ENCODE assay signal across 30 cellular contexts in the genomic region with DNA sequence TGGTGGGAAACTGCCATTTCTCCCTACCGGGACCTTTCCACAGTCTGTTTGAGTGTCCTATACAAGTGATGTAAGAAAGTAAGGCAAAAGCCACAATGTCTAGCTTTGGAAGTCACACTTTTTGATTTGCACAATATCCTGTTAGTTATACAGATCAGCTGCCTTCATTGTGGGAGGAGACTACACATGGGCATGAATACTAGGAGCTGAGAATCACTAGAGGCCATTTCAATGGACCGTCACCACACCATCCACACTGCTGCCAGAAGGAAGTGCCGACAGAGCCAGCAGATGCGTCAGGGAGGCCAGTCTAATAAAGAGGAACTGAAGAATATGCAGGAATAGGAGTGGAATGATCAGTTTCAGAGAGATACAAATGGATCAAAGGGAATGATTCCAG.
DNase-seq lines count a peak whose midpoint lies in the region; ATAC-seq and TF ChIP-seq lines count a peak whose summit lies in the region.
"Had no signal": no experiment of that assay in that cellular context is flagged by ENCODE, and none has a peak within 500 bp of the region (broad histone marks: within the 10 kb centered on the region; RNA-seq: fewer than 3 reads in every experiment).

No MANE protein-coding gene starts in this region.

- H3K4me1 Mint-ChIP-seq in activated CD4-positive, alpha-beta T cell treated with anti-CD3 and anti-CD28 coated beads for 36 hours, result no peaks in the 10 kb centered on the region
- H3K4me1 Mint-ChIP-seq: immature natural killer cell; stimulated activated naive CD8-positive, alpha-beta T cell treated with anti-CD3 and anti-CD28 coated beads, Interleukin-15, amount 100 ng/mL, for 72 hours; T-helper 17 cell had no signal

- no peaks in the 10 kb centered on the region for H4K20me1 ChIP-seq in GM23248 (ENCODE audit: insufficient read depth)

- peak overlapping the region; percentile 21; the same call in 1 of the 2 replicates for H2AFZ ChIP-seq in GM23248

- peak overlapping the region; percentile 90 for H3K27ac ChIP-seq in GM23248
- H3K27ac ChIP-seq in effector memory CD4-positive, alpha-beta T cell (ENCODE audit: insufficient read depth, low read length, poor library complexity, severe bottlenecking), result no peak overlapping the region
- H3K27ac ChIP-seq: colonic mucosa, left ventricle myocardium inferior, right lobe of liver, RWPE1, tibial nerve had no signal

- TF ChIP-seq CTCF in fibroblast of mammary gland (conservative IDR thresholded peaks at IDR 0.05; ENCODE audit: control insufficient read depth, insufficient read depth, low read depth, low read length), result no peak

- 55 to 58% methylated on average over 4 of the region's 4 CpGs for WGBS in GM23248 (ENCODE audit: low coverage in 1 of 2, low lambda C conversion rate in 2 of 2, missing lambda C conversion rate in 2 of 2), 2 experiments

- in situ Hi-C loops in GM23248 (cut with MboI), result no loop called here
- in situ Hi-C loops in SK-MEL-5 (cut with HindIII; ENCODE audit: low pct_unique_long_range_greater_than_20kb, low sequenced_read_pairs), result no loop called here

- peaks cover 9% of the 10 kb centered on the region for H3K27me3 Mint-ChIP-seq in activated CD4-positive, alpha-beta T cell treated with anti-CD3 and anti-CD28 coated beads for 36 hours

- H3K9me3 Mint-ChIP-seq in activated CD4-positive, alpha-beta T cell treated with anti-CD3 and anti-CD28 coated beads for 36 hours (ENCODE audit: low read depth), result no peaks in the 10 kb centered on the region
- H3K9me3 Mint-ChIP-seq: activated T-cell treated with anti-CD3 and anti-CD28 coated beads, Interleukin-2, amount 50 U/mL, for 4 hours; CD8-positive, alpha-beta T cell; stimulated activated naive CD8-positive, alpha-beta T cell treated with anti-CD3 and anti-CD28 coated beads, Interleukin-15, amount 100 ng/mL, for 72 hours had no signal

- peak; percentile 42 for ATAC-seq in sciatic nerve
- no peak for ATAC-seq in GM21526 (IDR thresholded peaks at IDR 0.05; ENCODE audit: low FRiP score, unreplicated experiment)
- ATAC-seq in activated CD4-positive, alpha-beta T cell treated with anti-CD3 and anti-CD28 coated beads for 36 hours, result no peak
- ATAC-seq: activated T-cell treated with anti-CD3 and anti-CD28 coated beads, Interleukin-2, amount 50 U/mL, for 4 hours; CD8-positive, alpha-beta T cell; mucosa of descending colon; stimulated activated naive CD8-positive, alpha-beta T cell treated with anti-CD3 and anti-CD28 coated beads, Interleukin-15, amount 100 ng/mL, for 72 hours; T-helper 17 cell had no signal

- intact Hi-C loops in sciatic nerve (cut with DNase I), result no loop called here
- intact Hi-C loops in activated CD4-positive, alpha-beta T cell treated with anti-CD3 and anti-CD28 coated beads for 36 hours (cut with DNase I, micrococcal nuclease), result no loop called here

- no peaks in the 10 kb centered on the region for H3K9me3 ChIP-seq in GM23248 (ENCODE audit: low read depth)
- no peaks in the 10 kb centered on the region for H3K9me3 ChIP-seq in effector memory CD4-positive, alpha-beta T cell (ENCODE audit: control insufficient read depth, low read length)
- H3K9me3 ChIP-seq: colonic mucosa, left ventricle myocardium inferior, mucosa of descending colon, right lobe of liver, SK-N-SH, tibial nerve had no signal

- no peaks in the 10 kb centered on the region for H3K9me2 ChIP-seq in GM23248 (ENCODE audit: insufficient read depth)
- H3K9me2 ChIP-seq: SK-N-SH had no signal

- H3K36me3 ChIP-seq in GM23248 (ENCODE audit: low read depth), result no peaks in the 10 kb centered on the region
- H3K36me3 ChIP-seq in effector memory CD4-positive, alpha-beta T cell (ENCODE audit: control insufficient read depth, insufficient read depth, low read length), result no peaks in the 10 kb centered on the region
- H3K36me3 ChIP-seq: colonic mucosa, left ventricle myocardium inferior, right lobe of liver, tibial nerve had no signal

- H3K9ac ChIP-seq in GM23248, result peak overlapping the region; percentile 39; the same call in 1 of the 2 replicates
- H3K9ac ChIP-seq: SK-N-SH had no signal

- peaks cover 35% of the 10 kb centered on the region for H3K4me1 ChIP-seq in GM23248 (ENCODE audit: insufficient read depth)
- H3K4me1 ChIP-seq in effector memory CD4-positive, alpha-beta T cell (ENCODE audit: control insufficient read depth, insufficient read depth, low read length, poor library complexity, severe bottlenecking), result no peaks in the 10 kb centered on the region
- H3K4me1 ChIP-seq: colonic mucosa, left ventricle myocardium inferior, right lobe of liver, tibial nerve had no signal

- no peaks in the 10 kb centered on the region for H3K79me2 ChIP-seq in GM23248 (ENCODE audit: insufficient read depth)

- H3K36me3 Mint-ChIP-seq in activated CD4-positive, alpha-beta T cell treated with anti-CD3 and anti-CD28 coated beads for 36 hours (ENCODE audit: low read depth), result no peaks in the 10 kb centered on the region
- H3K36me3 Mint-ChIP-seq: CD8-positive, alpha-beta T cell had no signal

- H3K4me3 Mint-ChIP-seq in activated CD4-positive, alpha-beta T cell treated with anti-CD3 and anti-CD28 coated beads for 36 hours, result no peak overlapping the region
- H3K4me3 Mint-ChIP-seq: activated T-cell treated with anti-CD3 and anti-CD28 coated beads, Interleukin-2, amount 50 U/mL, for 4 hours; CD8-positive, alpha-beta T cell; immature natural killer cell; stimulated activated naive CD8-positive, alpha-beta T cell treated with anti-CD3 and anti-CD28 coated beads, Interleukin-15, amount 100 ng/mL, for 72 hours; T-helper 17 cell had no signal

- POLR2A ChIA-PET in activated CD4-positive, alpha-beta T cell treated with anti-CD3 and anti-CD28 coated beads for 36 hours (lab: Charles Lee), result no interaction called here

- no peak overlapping the region for H3K4me3 ChIP-seq in GM23248
- no peak overlapping the region for H3K4me3 ChIP-seq in fibroblast of mammary gland (ENCODE audit: control insufficient read depth, low read depth, low read length)
- no peak overlapping the region for H3K4me3 ChIP-seq in effector memory CD4-positive, alpha-beta T cell (ENCODE audit: insufficient read depth, low read depth, low read length, poor library complexity, severe bottlenecking)
- H3K4me3 ChIP-seq: colonic mucosa, left ventricle myocardium inferior, mucosa of descending colon, right lobe of liver, tibial nerve had no signal

- H3F3A ChIP-seq in GM23248 (ENCODE audit: insufficient read depth), result peaks cover 22% of the 10 kb centered on the region

- CTCF ChIA-PET in activated CD4-positive, alpha-beta T cell treated with anti-CD3 and anti-CD28 coated beads for 36 hours (lab: Charles Lee), result no interaction called here

- peak overlapping the region; percentile 28 for H3K4me2 ChIP-seq in GM23248 (ENCODE audit: unreplicated experiment)
- H3K4me2 ChIP-seq: SK-N-SH had no signal

- H3K27me3 ChIP-seq in GM23248 (replicated peaks; ENCODE audit: insufficient read depth), result no peaks in the 10 kb centered on the region
- H3K27me3 ChIP-seq in effector memory CD4-positive, alpha-beta T cell (replicated peaks; ENCODE audit: control insufficient read depth, insufficient read depth, low read length, poor library complexity, severe bottlenecking), result no peaks in the 10 kb centered on the region
- H3K27me3 ChIP-seq: colonic mucosa, right lobe of liver, tibial nerve had no signal

- DNase-seq in GM23248 (peak; percentile 73), SK-MEL-5 (ENCODE audit: low read depth, low spot score) (peak; percentile 8), fibroblast of mammary gland (ENCODE audit: low read depth) (peak; percentile 37), sciatic nerve (ENCODE audit: low spot score) (no peak)
- no peak for DNase-seq in activated naive CD4-positive, alpha-beta T cell (lab: John Stamatoyannopoulos, UW)
- no peak for DNase-seq in activated CD4-positive, alpha-beta T cell treated with anti-CD3 and anti-CD28 coated beads for 36 hours
- no peak for DNase-seq in effector memory CD4-positive, alpha-beta T cell
- DNase-seq: activated CD4-positive, alpha-beta T cell treated with anti-CD3 and anti-CD28 coated beads for 4 hours; activated CD8-positive, alpha-beta memory T cell treated with anti-CD3 and anti-CD28 coated beads for 24 hours; activated naive CD4-positive, alpha-beta T cell treated with Interleukin-2 at 50 U/mL for 16 hours; activated T-cell treated with anti-CD3 and anti-CD28 coated beads, Interleukin-2, amount 50 U/mL, for 4 hours; CD8-positive, alpha-beta T cell; colonic mucosa; DMS 273 treated with DMSO at 0.1 percent for 48 hours; immature natural killer cell; Karpas-422; left ventricle myocardium inferior; mucosa of descending colon; NCI-H1092 treated with DMSO at 0.1 percent for 48 hours; NCI-H1930; NCI-H2227 treated with DMSO at 0.1 percent for 48 hours; NCI-H748 treated with DMSO at 0.1 percent for 48 hours; posterior cingulate gyrus; right lobe of liver; SK-N-SH; stimulated activated naive CD8-positive, alpha-beta T cell treated with anti-CD3 and anti-CD28 coated beads, Interleukin-15, amount 100 ng/mL, for 72 hours; T-helper 17 cell had no signal

- no peak overlapping the region for H3K27ac Mint-ChIP-seq in activated CD4-positive, alpha-beta T cell treated with anti-CD3 and anti-CD28 coated beads for 36 hours
- H3K27ac Mint-ChIP-seq: CD8-positive, alpha-beta T cell; immature natural killer cell; stimulated activated naive CD8-positive, alpha-beta T cell treated with anti-CD3 and anti-CD28 coated beads, Interleukin-15, amount 100 ng/mL, for 72 hours; T-helper 17 cell had no signal

Comparison
In these comparisons a context has a peak if more than half of its experiments do, and no peak if none do; other contexts are left out.
1. DNase-seq: peak in GM23248 (single experiment), SK-MEL-5 (single experiment) and fibroblast of mammary gland (single experiment); none in sciatic nerve (single experiment), activated naive CD4-positive, alpha-beta T cell (0 of 4), activated CD4-positive, alpha-beta T cell treated with anti-CD3 and anti-CD28 coated beads for 36 hours (single experiment) and effector memory CD4-positive, alpha-beta T cell (0 of 3).